In the genomic region with DNA sequence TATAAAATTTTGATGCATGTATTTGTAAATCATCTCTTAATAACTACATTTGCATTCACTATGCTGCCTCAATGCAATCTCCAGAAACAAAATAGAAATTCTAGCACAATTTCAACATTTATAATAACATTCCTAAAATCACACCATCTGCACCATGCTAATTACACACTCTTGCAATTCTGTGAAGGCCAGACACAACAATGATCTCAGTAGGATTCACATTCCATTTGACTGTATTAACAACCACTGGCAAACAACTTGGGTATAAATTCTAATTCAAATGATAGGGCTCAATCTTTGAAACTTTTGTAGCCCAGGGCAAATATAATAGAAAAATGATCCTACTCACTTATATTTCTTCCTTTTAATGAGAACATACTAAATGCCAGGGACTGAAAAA, we compare ENCODE assay signal across 30 cellular contexts. TPM values are rescaled to one million over a fixed set of nuclear protein-coding genes. Genes with fewer than 3 reads are reported as not detected.
DNase-seq lines count a peak whose midpoint lies in the region; ATAC-seq and TF ChIP-seq lines count a peak whose summit lies in the region.
"Had no signal": no experiment of that assay in that cellular context is flagged by ENCODE, and none has a peak within 500 bp of the region (broad histone marks: within the 10 kb centered on the region; RNA-seq: fewer than 3 reads in every experiment).

No MANE protein-coding gene starts in this region.

- peaks cover 94% of the 10 kb centered on the region for H3K79me2 ChIP-seq in mammary epithelial cell (ENCODE audit: insufficient read depth, low read length)

- H3K27ac Mint-ChIP-seq in brain: peak overlapping the region in 3 of 5 experiments; percentile 26 to 41 (median 26)
- H3K27ac Mint-ChIP-seq: activated CD4-positive, alpha-beta T cell treated with anti-CD3 and anti-CD28 coated beads, Interleukin-2, amount 10 ng/mL, durations not matched to agents 7 days and 5 days; activated CD8-positive, alpha-beta memory T cell treated with anti-CD3 and anti-CD28 coated beads, Interleukin-2, amount 10 ng/mL, durations not matched to agents 7 days and 5 days; activated T-helper 1 cell treated with anti-CD3 and anti-CD28 coated beads, Interleukin-12 subunit alpha, Interleukin-12 subunit beta, Interleukin-2, Interleukin-4 antibody, amounts not matched to agents 30 ng/mL and 10 ng/mL and 1 ng/mL, durations not matched to agents 14 hours and 24 hours and 36 hours; type B pancreatic cell had no signal

- peaks cover 28% of the 10 kb centered on the region for H3K4me1 Mint-ChIP-seq in brain

- DNase-seq in mammary epithelial cell (peak; percentile 8), breast epithelium (ENCODE audit: low spot score in 2 of 2) (no peak), fibroblast of villous mesenchyme (ENCODE audit: low read depth) (peak; percentile 44), SKM-1 treated with dmso at 0.1 percent for 144 hours (lab: John Stamatoyannopoulos, UW; ENCODE audit: unreplicated experiment) (no peak), HCEC 1CT (no peak), body of pancreas (no peak)
- DNase-seq: activated CD4-positive, alpha-beta T cell treated with anti-CD3 and anti-CD28 coated beads, Interleukin-2, amount 10 ng/mL, durations not matched to agents 7 days and 5 days; activated CD8-positive, alpha-beta memory T cell treated with anti-CD3 and anti-CD28 coated beads, Interleukin-2, amount 10 ng/mL, durations not matched to agents 7 days and 5 days; activated naive CD4-positive, alpha-beta T cell treated with anti-CD3 and anti-CD28 coated beads, Interleukin-2, amount 50 U/mL, for 16 hours; anterior cingulate cortex; DMS79 treated with DMSO at 0.1 percent for 48 hours; effector CD8-positive, alpha-beta T cell; glutamatergic neuron; MM.1S; NCI-H1417; NCI-H2107; OCI-M1; SW 1271; T1000 had no signal

- no peaks in the 10 kb centered on the region for H3K27me3 ChIP-seq in mammary epithelial cell (ENCODE audit: insufficient read depth, low read length)
- no peaks in the 10 kb centered on the region for H3K27me3 ChIP-seq in breast epithelium
- H3K27me3 ChIP-seq in body of pancreas: no peaks in the 10 kb centered on the region
- H3K27me3 ChIP-seq: BLaER1, esophagus muscularis mucosa had no signal

- H3K9me3 Mint-ChIP-seq in brain: peaks cover 4 to 23% (median 9%) of the 10 kb centered on the region in 5 experiments
- H3K9me3 Mint-ChIP-seq: activated CD4-positive, alpha-beta T cell treated with anti-CD3 and anti-CD28 coated beads, Interleukin-2, amount 10 ng/mL, durations not matched to agents 7 days and 5 days; activated T-helper 1 cell treated with anti-CD3 and anti-CD28 coated beads, Interleukin-12 subunit alpha, Interleukin-12 subunit beta, Interleukin-2, Interleukin-4 antibody, amounts not matched to agents 30 ng/mL and 10 ng/mL and 1 ng/mL, durations not matched to agents 14 hours and 24 hours and 36 hours; type B pancreatic cell had no signal

- no peak for ATAC-seq in HG02759 (IDR thresholded peaks at IDR 0.05; ENCODE audit: unreplicated experiment)
- ATAC-seq in body of pancreas: no peak
- ATAC-seq: activated CD8-positive, alpha-beta memory T cell treated with anti-CD3 and anti-CD28 coated beads, Interleukin-2, amount 10 ng/mL, durations not matched to agents 7 days and 5 days; GM12878 had no signal

- intact Hi-C loops in mammary epithelial cell (cut with micrococcal nuclease): no loop called here
- intact Hi-C loops in breast epithelium (cut with DNase I; ENCODE audit: low total_unique reads): no loop called here
- intact Hi-C loops in body of pancreas (cut with DNase I): no loop called here

- TF ChIP-seq POLR2A in breast epithelium (IDR thresholded peaks at IDR 0.05) (no peak), body of pancreas (IDR thresholded peaks at IDR 0.05) (no peak)

- TF ChIP-seq CTCF in mammary epithelial cell (conservative IDR thresholded peaks at IDR 0.05 in 1 of 2, IDR thresholded peaks at IDR 0.05 in 1 of 2; ENCODE audit: extremely low read depth in 1 of 2, insufficient read depth in 1 of 2, low read depth in 1 of 2, low read length in 2 of 2): no peak
- no peak for TF ChIP-seq CTCF in breast epithelium (IDR thresholded peaks at IDR 0.05)
- no peak for TF ChIP-seq CTCF in brain (conservative IDR thresholded peaks at IDR 0.05)
- TF ChIP-seq CTCF in fibroblast of villous mesenchyme (IDR thresholded peaks at IDR 0.05; ENCODE audit: insufficient read depth, low read depth, low read length): no peak
- TF ChIP-seq CTCF in body of pancreas (IDR thresholded peaks at IDR 0.05): no peak

- peaks cover 75% of the 10 kb centered on the region for H3K36me3 Mint-ChIP-seq in brain

- H3K9ac ChIP-seq in mammary epithelial cell (ENCODE audit: insufficient read depth, low read length): no peak overlapping the region
- H3K9ac ChIP-seq: BLaER1 had no signal

- peaks cover 2% of the 10 kb centered on the region for H4K20me1 ChIP-seq in mammary epithelial cell (ENCODE audit: insufficient read depth, low read length)

- H3K27ac ChIP-seq in mammary epithelial cell (ENCODE audit: insufficient read depth, low read depth, low read length) (no peak overlapping the region), breast epithelium (no peak overlapping the region), body of pancreas (no peak overlapping the region)
- H3K27ac ChIP-seq: 22Rv1, BLaER1, esophagus muscularis mucosa, prostate gland had no signal

- H3K4me1 ChIP-seq in mammary epithelial cell (ENCODE audit: insufficient read depth, low read length) (no peaks in the 10 kb centered on the region), breast epithelium (no peaks in the 10 kb centered on the region), body of pancreas (peaks cover 11% of the 10 kb centered on the region)
- H3K4me1 ChIP-seq: BLaER1, HAP-1, prostate gland had no signal

- no peak overlapping the region for H3K4me3 ChIP-seq in mammary epithelial cell (replicated peaks in 1 of 3; ENCODE audit: insufficient read depth in 1 of 3, low read depth in 2 of 3, low read length in 3 of 3)
- no peak overlapping the region for H3K4me3 ChIP-seq in breast epithelium
- no peak overlapping the region for H3K4me3 ChIP-seq in fibroblast of villous mesenchyme (ENCODE audit: low read depth, low read length)
- no peak overlapping the region for H3K4me3 ChIP-seq in body of pancreas
- H3K4me3 ChIP-seq: BLaER1, esophagus muscularis mucosa, GM12878, HAP-1, lung, prostate gland had no signal

- no TSS peak for BruUV-seq in mammary epithelial cell (replicated peaks; lab: Mats Ljungman, UMichigan)

- no peak overlapping the region for H2AFZ ChIP-seq in mammary epithelial cell (ENCODE audit: low read depth, low read length)

- dilution Hi-C loops in mammary epithelial cell (cut with HindIII; ENCODE audit: low sequenced_read_pairs): no loop called here

- H3K4me3 Mint-ChIP-seq in brain: peak overlapping the region in 1 of 5 experiments; percentile 4
- H3K4me3 Mint-ChIP-seq: activated CD4-positive, alpha-beta T cell treated with anti-CD3 and anti-CD28 coated beads, Interleukin-2, amount 10 ng/mL, durations not matched to agents 7 days and 5 days; activated CD8-positive, alpha-beta memory T cell treated with anti-CD3 and anti-CD28 coated beads, Interleukin-2, amount 10 ng/mL, durations not matched to agents 7 days and 5 days; activated T-helper 1 cell treated with anti-CD3 and anti-CD28 coated beads, Interleukin-12 subunit alpha, Interleukin-12 subunit beta, Interleukin-2, Interleukin-4 antibody, amounts not matched to agents 30 ng/mL and 10 ng/mL and 1 ng/mL, durations not matched to agents 14 hours and 24 hours and 36 hours; type B pancreatic cell had no signal

- CTCF ChIA-PET in mammary epithelial cell (lab: Charles Lee; ENCODE audit: low non-redundant PET): no interaction called here

- H3K27me3 Mint-ChIP-seq in brain: no peaks in the 10 kb centered on the region
- H3K27me3 Mint-ChIP-seq: activated CD4-positive, alpha-beta T cell treated with anti-CD3 and anti-CD28 coated beads, Interleukin-2, amount 10 ng/mL, durations not matched to agents 7 days and 5 days; activated CD8-positive, alpha-beta memory T cell treated with anti-CD3 and anti-CD28 coated beads, Interleukin-2, amount 10 ng/mL, durations not matched to agents 7 days and 5 days; type B pancreatic cell had no signal

- H3K4me2 ChIP-seq in mammary epithelial cell (ENCODE audit: insufficient read depth, low read depth, low read length): no peak overlapping the region
- H3K4me2 ChIP-seq: BLaER1 had no signal

- H3K36me3 ChIP-seq in mammary epithelial cell (ENCODE audit: insufficient read depth, low read length): peaks cover 3% of the 10 kb centered on the region
- no peaks in the 10 kb centered on the region for H3K36me3 ChIP-seq in breast epithelium
- no peaks in the 10 kb centered on the region for H3K36me3 ChIP-seq in body of pancreas (replicated peaks in 1 of 2; ENCODE audit: insufficient read depth in 1 of 2, low read depth in 2 of 2)
- H3K36me3 ChIP-seq: HAP-1, prostate gland had no signal

- in situ Hi-C loops in mammary epithelial cell (cut with MboI; ENCODE audit: low sequenced_read_pairs in 2 of 2): no loop called here

- H3K9me3 ChIP-seq in mammary epithelial cell (replicated peaks; ENCODE audit: insufficient read depth, low read length) (no peaks in the 10 kb centered on the region), breast epithelium (no peaks in the 10 kb centered on the region), body of pancreas (no peaks in the 10 kb centered on the region)
- H3K9me3 ChIP-seq: esophagus muscularis mucosa, HAP-1, prostate gland had no signal

RNA-seq across cellular contexts. Expression of gene RAB6A, which starts 25.9 kb away (rescaled TPM):
- 100 to 1,000 TPM; 189 to 218 TPM for total RNA-seq in mammary epithelial cell
- 127 TPM for polyA plus RNA-seq in mammary epithelial cell
- polyA minus RNA-seq in mammary epithelial cell: 233 TPM
- total RNA-seq in breast epithelium: 100 to 1,000 TPM in 2 of 3 donors, 10 to 100 TPM in 1; 79.6 to 119 (median 102) TPM
- 109 TPM for polyA plus RNA-seq in brain (ENCODE audit: insufficient read depth, low read depth, low replicate concordance)
- 123 and 153 TPM in 2 replicates for total RNA-seq in fibroblast of villous mesenchyme
- 10 to 100 TPM; 54.5 to 92.0 TPM for total RNA-seq in body of pancreas

RNA-seq across cellular contexts. Expression of gene MRPL48, which starts 52.7 kb away (rescaled TPM):
- total RNA-seq in mammary epithelial cell (10 to 100 TPM; 12.8 to 35.1 TPM), breast epithelium (10 to 100 TPM in 2 of 3 donors, 1 to 10 TPM in 1; 6.9 to 28.2 (median 15.7) TPM), fibroblast of villous mesenchyme (22.5 and 30.3 TPM in 2 replicates), body of pancreas (10 to 100 TPM in 1 of 2 donors, 1 to 10 TPM in 1; 9.2 to 17.9 TPM)
- polyA plus RNA-seq in mammary epithelial cell (34.0 TPM), brain (ENCODE audit: insufficient read depth, low read depth, low replicate concordance) (72.4 TPM)
- 33.3 TPM for polyA minus RNA-seq in mammary epithelial cell

Comparison
In these comparisons a context has a peak if more than half of its experiments do, and no peak if none do; other contexts are left out.
1. DNase-seq: peak in mammary epithelial cell (single experiment) and fibroblast of villous mesenchyme (single experiment); none in breast epithelium (0 of 2), SKM-1 treated with dmso at 0.1 percent for 144 hours (single experiment), HCEC 1CT (single experiment) and body of pancreas (0 of 4).